27 cellular contexts compared by ENCODE assay signal in genomic region chr4:2378898-2379297, GRCh38. TPM values are rescaled to one million over a fixed set of nuclear protein-coding genes. Genes with fewer than 3 reads are reported as not detected.
DNase-seq lines count a peak whose midpoint lies in the region; TF ChIP-seq lines count a peak whose summit lies in the region.
"Had no signal": no experiment of that assay in that cellular context is flagged by ENCODE, and none has a peak within 500 bp of the region (broad histone marks: within the 10 kb centered on the region; RNA-seq: fewer than 3 reads in every experiment).

No MANE protein-coding gene starts in this region.

- H3K27ac Mint-ChIP-seq in CD4-positive, alpha-beta memory T cell = peak overlapping the region in 4 of 7 donors; percentile 6 to 71 (median 58)
- H3K27ac Mint-ChIP-seq: GM23338, HFFc6 had no signal

- no peak overlapping the region for H3K4ac ChIP-seq in neuronal stem cell (ENCODE audit: low read length)

- no peak overlapping the region for H3K4me3 ChIP-seq in CD4-positive, alpha-beta memory T cell (ENCODE audit: low read length in 2 of 2)
- no peak overlapping the region for H3K4me3 ChIP-seq in HEK293 (ENCODE audit: low read depth, low read length)
- peak overlapping the region in 1 of 2 donors; percentile 20 for H3K4me3 ChIP-seq in neuronal stem cell (ENCODE audit: low read length in 2 of 2)
- H3K4me3 ChIP-seq in stomach = no peak overlapping the region
- H3K4me3 ChIP-seq in ascending aorta = no peak overlapping the region
- H3K4me3 ChIP-seq: BLaER1, GM12878, GM23338, K562, SJSA1 had no signal

- no peak overlapping the region for H2AFZ ChIP-seq in neuronal stem cell (ENCODE audit: low read length)
- H2AFZ ChIP-seq: GM23338 had no signal

- peak overlapping the region; percentile 87 for H2BK5ac ChIP-seq in neuronal stem cell (ENCODE audit: low read length)

- no peak overlapping the region for H4K8ac ChIP-seq in neuronal stem cell (ENCODE audit: low read depth, low read length)

- no peak overlapping the region for H4K91ac ChIP-seq in neuronal stem cell (ENCODE audit: low read depth, low read length, poor library complexity)

- DNase-seq in CD4-positive, alpha-beta memory T cell = no peak
- peak; percentile 10 for DNase-seq in NCI-H2081 treated with DMSO at 0.1 percent for 48 hours (lab: John Stamatoyannopoulos, UW)
- DNase-seq in neuronal stem cell (ENCODE audit: low spot score) = no peak
- no peak for DNase-seq in activated naive CD4-positive, alpha-beta T cell (lab: John Stamatoyannopoulos, UW)
- DNase-seq in stomach = no peak
- DNase-seq in ascending aorta (ENCODE audit: low spot score in 2 of 2) = no peak
- DNase-seq: CD4-positive, CD25-positive, alpha-beta regulatory T cell; GDM1; H9; HFFc6; NCI-H1417; NCI-H187; NCI-H2107; NCI-H510A treated with DMSO at 0.1 percent for 48 hours; NCI-H748 treated with DMSO at 0.1 percent for 48 hours; Right ventricle myocardium superior; RPMI8226 had no signal

- intact Hi-C loops in CD4-positive, alpha-beta memory T cell (cut with micrococcal nuclease) = no loop called here
- intact Hi-C loops in stomach (cut with DNase I; ENCODE audit: low total_unique reads) (no loop called here), ascending aorta (cut with DNase I) (no loop called here)

- no peak overlapping the region for H3K9ac ChIP-seq in neuronal stem cell (ENCODE audit: low read depth, low read length, poor library complexity)
- H3K9ac ChIP-seq: BLaER1 had no signal

- no peak overlapping the region for H2AK5ac ChIP-seq in neuronal stem cell (ENCODE audit: low read depth, low read length)

- H3K27me3 ChIP-seq in CD4-positive, alpha-beta memory T cell (ENCODE audit: insufficient read depth, low read length) = no peaks in the 10 kb centered on the region
- H3K27me3 ChIP-seq in neuronal stem cell (ENCODE audit: control insufficient read depth in 3 of 3, insufficient read depth in 3 of 3, low read depth in 1 of 3, low read length in 3 of 3) = peaks cover 0 to 12% (median 0%) of the 10 kb centered on the region in 3 experiments
- H3K27me3 ChIP-seq in stomach = no peaks in the 10 kb centered on the region
- H3K27me3 ChIP-seq in ascending aorta = no peaks in the 10 kb centered on the region
- H3K27me3 ChIP-seq: BLaER1, SJSA1 had no signal

- H3K18ac ChIP-seq in neuronal stem cell (ENCODE audit: low read length) = no peak overlapping the region

- H3K27ac ChIP-seq in CD4-positive, alpha-beta memory T cell (ENCODE audit: low read depth, low read length) = no peak overlapping the region
- H3K27ac ChIP-seq in HEK293 (ENCODE audit: extremely low read depth, low read depth, low read length) (no peak overlapping the region), neuronal stem cell (replicated peaks; ENCODE audit: low read length) (no peak overlapping the region), stomach (no peak overlapping the region), ascending aorta (no peak overlapping the region)
- H3K27ac ChIP-seq: BLaER1, SJSA1 had no signal

- no peaks in the 10 kb centered on the region for H3K36me3 ChIP-seq in CD4-positive, alpha-beta memory T cell (ENCODE audit: insufficient read depth, low read length)
- H3K36me3 ChIP-seq in HEK293 (ENCODE audit: control insufficient read depth in 2 of 2, insufficient read depth in 1 of 2, low read length in 2 of 2) = no peaks in the 10 kb centered on the region
- H3K36me3 ChIP-seq in neuronal stem cell (replicated peaks in 1 of 2; ENCODE audit: control insufficient read depth in 2 of 2, insufficient read depth in 2 of 2, low read length in 2 of 2) = no peaks in the 10 kb centered on the region
- H3K36me3 ChIP-seq in stomach = no peaks in the 10 kb centered on the region
- H3K36me3 ChIP-seq in ascending aorta = no peaks in the 10 kb centered on the region
- H3K36me3 ChIP-seq: BLaER1, SJSA1 had no signal

- no peak overlapping the region for H3K14ac ChIP-seq in neuronal stem cell (ENCODE audit: low read length)

- no CpG with 5 or more reads among the region's 3 CpGs for WGBS in neuronal stem cell (ENCODE audit: extremely low coverage in 2 of 2, insufficient read length in 2 of 2, insufficient replicate concordance in 1 of 2), 2 donors
- 68 to 100% (median 71%) methylated on average over 1 to 3 of the region's 3 CpGs for WGBS in stomach, 5 donors

- no peak overlapping the region for H2BK120ac ChIP-seq in neuronal stem cell (ENCODE audit: low read depth, low read length)

- peak overlapping the region; percentile 31 for H2BK12ac ChIP-seq in neuronal stem cell (ENCODE audit: low read length)

- no peak overlapping the region for H3K4me3 Mint-ChIP-seq in CD4-positive, alpha-beta memory T cell
- H3K4me3 Mint-ChIP-seq: CD4-positive, CD25-positive, alpha-beta regulatory T cell; GM23338; H9; HFFc6 had no signal

- TF ChIP-seq EP300 in stomach (IDR thresholded peaks at IDR 0.05) = no peak

- no peaks in the 10 kb centered on the region for H3K9me3 ChIP-seq in CD4-positive, alpha-beta memory T cell (ENCODE audit: control insufficient read depth in 1 of 2, low read length in 2 of 2)
- H3K9me3 ChIP-seq in HEK293 (ENCODE audit: control insufficient read depth, insufficient read depth, low read depth, low read length) = no peaks in the 10 kb centered on the region
- peaks cover under 1 to 1% of the 10 kb centered on the region in 2 donors for H3K9me3 ChIP-seq in neuronal stem cell (replicated peaks in 1 of 2; ENCODE audit: control insufficient read depth in 2 of 2, insufficient read depth in 1 of 2, low read depth in 1 of 2, low read length in 2 of 2)
- H3K9me3 ChIP-seq in stomach = no peaks in the 10 kb centered on the region
- no peaks in the 10 kb centered on the region for H3K9me3 ChIP-seq in ascending aorta
- H3K9me3 ChIP-seq: SJSA1 had no signal

- no peak overlapping the region for H3K23ac ChIP-seq in neuronal stem cell (ENCODE audit: low read depth, low read length, poor library complexity)

- no peaks in the 10 kb centered on the region for H3K9me3 Mint-ChIP-seq in CD4-positive, alpha-beta memory T cell

- H3K79me1 ChIP-seq in neuronal stem cell (ENCODE audit: low read depth, low read length) = peaks cover 2% of the 10 kb centered on the region

- no peaks in the 10 kb centered on the region for H3K4me1 ChIP-seq in CD4-positive, alpha-beta memory T cell (ENCODE audit: insufficient read depth, low read length)
- H3K4me1 ChIP-seq in HEK293 (ENCODE audit: control insufficient read depth, insufficient read depth, low read length) (no peaks in the 10 kb centered on the region), neuronal stem cell (ENCODE audit: control insufficient read depth in 2 of 2, insufficient read depth in 1 of 2, low read depth in 1 of 2, low read length in 2 of 2) (peaks cover 0 to 2% of the 10 kb centered on the region in 2 donors), stomach (no peaks in the 10 kb centered on the region), ascending aorta (no peaks in the 10 kb centered on the region)
- H3K4me1 ChIP-seq: BLaER1, SJSA1 had no signal

- H2BK15ac ChIP-seq in neuronal stem cell (ENCODE audit: low read length) = no peak overlapping the region

- POLR2A ChIA-PET in CD4-positive, alpha-beta memory T cell (lab: Charles Lee; ENCODE audit: partially characterized antibody) = no interaction called here
- POLR2A ChIA-PET in HEK293 (lab: Yijun Ruan, JAX) = no interaction called here

- peaks cover 12 to 20% of the 10 kb centered on the region in 2 donors for H3K36me3 Mint-ChIP-seq in CD4-positive, alpha-beta memory T cell

- TF ChIP-seq POLR2A in stomach (IDR thresholded peaks at IDR 0.05) = no peak

- H3K4me2 ChIP-seq in neuronal stem cell (ENCODE audit: insufficient read depth, low read length, poor library complexity, severe bottlenecking) = no peak overlapping the region
- H3K4me2 ChIP-seq: BLaER1, GM23338 had no signal

- CTCF ChIA-PET in CD4-positive, alpha-beta memory T cell (lab: Charles Lee; ENCODE audit: partially characterized antibody) = no interaction called here
- CTCF ChIA-PET in HEK293 (lab: Yijun Ruan, JAX) = interaction anchor here (0.7 kb wide), 1 partner anchor 351 kb away, joined by 4 read pairs; no protein-coding TSS in a partner anchor

- TF ChIP-seq CTCF in HEK293 (tag by site-specific recombination; IDR thresholded peaks at IDR 0.05) (no peak), stomach (IDR thresholded peaks at IDR 0.05) (no peak), ascending aorta (IDR thresholded peaks at IDR 0.05) (no peak)

- H3K27me3 Mint-ChIP-seq in CD4-positive, alpha-beta memory T cell = no peaks in the 10 kb centered on the region
- H3K27me3 Mint-ChIP-seq: CD4-positive, CD25-positive, alpha-beta regulatory T cell had no signal

- H3K4me1 Mint-ChIP-seq in CD4-positive, alpha-beta memory T cell = peaks cover 20 to 25% (median 23%) of the 10 kb centered on the region in 4 donors

TF ChIP-seq in HEK293, 187 proteins besides CTCF, POLR2A, EP300 and RAD21:
- TF ChIP-seq ZIC2 (tag by site-specific recombination; IDR thresholded peaks at IDR 0.05) (peak; percentile 50), GLIS1 (tag by site-specific recombination; IDR thresholded peaks at IDR 0.05) (peak; percentile 55), ZNF707 (tag by site-specific recombination; IDR thresholded peaks at IDR 0.05) (no peak)

RNA-seq across cellular contexts. Expression of gene ZFYVE28, which starts 39.5 kb away (rescaled TPM):
- 10 to 100 TPM; 31.4 to 31.8 TPM for total RNA-seq in CD4-positive, alpha-beta memory T cell
- polyA plus RNA-seq in CD4-positive, alpha-beta memory T cell = 10 to 100 TPM; 13.1 to 16.2 TPM
- polyA plus RNA-seq in neuronal stem cell (2013, experiment 1 of 2) = 0.15 TPM
- polyA plus RNA-seq in neuronal stem cell (2013, experiment 2 of 2) = 0.12 TPM
- 10 to 100 TPM in 3 of 5 donors, 1 to 10 TPM in 2; 5.1 to 88.8 (median 16.9) TPM for total RNA-seq in stomach
- polyA plus RNA-seq in stomach = 1 to 10 TPM; 4.9 to 6.5 (median 5.3) TPM
- 12.3 TPM for total RNA-seq in ascending aorta

RNA-seq across cellular contexts. Expression of gene CFAP99, which starts 39.9 kb away (rescaled TPM):
- under 1 TPM; 0.12 to 0.19 TPM for total RNA-seq in CD4-positive, alpha-beta memory T cell
- polyA plus RNA-seq in CD4-positive, alpha-beta memory T cell = not detected
- polyA plus RNA-seq in neuronal stem cell (2013, experiment 1 of 2) = not detected
- not detected for polyA plus RNA-seq in neuronal stem cell (2013, experiment 2 of 2)
- 1 to 10 TPM in 1 of 5 donors, under 1 TPM in 2, not detected in 2; 0.45 to 1.4 (median 0.92) TPM for total RNA-seq in stomach
- under 1 TPM in 2 of 3 donors, not detected in 1; 0.05 to 0.62 TPM for polyA plus RNA-seq in stomach
- total RNA-seq in ascending aorta = not detected
- total RNA-seq: GM12878, GM23338, HepG2, HFFc6, HT1080, LHCN-M2, Right ventricle myocardium superior, SJSA1 had no signal
- polyA plus RNA-seq: AG04450; CD4-positive, CD25-positive, alpha-beta regulatory T cell; GM12878; GM23338; HepG2 had no signal
